In genomic region chr9:127130661-127131538, GRCh38 we compare ENCODE assay signal across 10 cellular contexts. TPM values are rescaled to one million over a fixed set of nuclear protein-coding genes. Genes with fewer than 3 reads are reported as not detected.
DNase-seq lines count a peak whose midpoint lies in the region; ATAC-seq, FAIRE-seq and TF ChIP-seq lines count a peak whose summit lies in the region.
"Had no signal": no experiment of that assay in that cellular context is flagged by ENCODE, and none has a peak within 500 bp of the region (broad histone marks: within the 10 kb centered on the region; RNA-seq: fewer than 3 reads in every experiment).

No MANE protein-coding gene starts in this region.

- POLR2A ChIA-PET in CD8-positive, alpha-beta memory T cell (lab: Charles Lee): no interaction called here

- FAIRE-seq in HTR-8/SVneo (lab: Jason Lieb, UNC): no peak
- FAIRE-seq: A204.1 had no signal

- in situ Hi-C loops in brain microvascular endothelial cell (cut with HindIII; ENCODE audit: low pct_ligation_motif_present, low sequenced_read_pairs): no loop called here

- peak in 2 of 3 experiments; percentile 8 to 49 for DNase-seq in NCI-H1417 (lab: John Stamatoyannopoulos, UW)
- no peak for DNase-seq in NCI-H1417 treated with DMSO at 0.1 percent for 48 hours (lab: John Stamatoyannopoulos, UW)
- DNase-seq in brain microvascular endothelial cell: peak; percentile 65
- DNase-seq in upper lobe of right lung: peak; percentile 69
- no peak for DNase-seq in CD8-positive, alpha-beta memory T cell
- DNase-seq in NCI-H2029 (lab: John Stamatoyannopoulos, UW): no peak
- DNase-seq in HTR-8/SVneo (ENCODE audit: insufficient read length, low spot score): no peak
- DNase-seq: stimulated activated naive CD8-positive, alpha-beta T cell treated with anti-CD3 and anti-CD28 coated beads, Interleukin-15, amount 100 ng/mL, for 72 hours had no signal

- no peak for TF ChIP-seq CTCF in brain microvascular endothelial cell (IDR thresholded peaks at IDR 0.05; ENCODE audit: low read depth, low read length, missing control alignments)
- no peak for TF ChIP-seq CTCF in liver (IDR thresholded peaks at IDR 0.05; ENCODE audit: low read depth, low read length, missing input control)
- no peak for TF ChIP-seq CTCF in upper lobe of right lung (IDR thresholded peaks at IDR 0.05)

- H3K9me3 ChIP-seq in liver (ENCODE audit: control insufficient read depth in 4 of 4, low read length in 3 of 4) (no peaks in the 10 kb centered on the region), upper lobe of right lung (no peaks in the 10 kb centered on the region)
- H3K9me3 ChIP-seq in CD8-positive, alpha-beta memory T cell (ENCODE audit: low read length): no peaks in the 10 kb centered on the region

- no peak overlapping the region for H3K4me3 Mint-ChIP-seq in CD8-positive, alpha-beta memory T cell
- H3K4me3 Mint-ChIP-seq: stimulated activated naive CD8-positive, alpha-beta T cell treated with anti-CD3 and anti-CD28 coated beads, Interleukin-15, amount 100 ng/mL, for 72 hours had no signal

- H3K9ac ChIP-seq in liver (ENCODE audit: low read depth in 1 of 2, low read length in 2 of 2): no peak overlapping the region

- WGBS in liver: 82% methylated on average over 10 of the region's 10 CpGs

- no peaks in the 10 kb centered on the region for H3K4me1 Mint-ChIP-seq in CD8-positive, alpha-beta memory T cell
- H3K4me1 Mint-ChIP-seq: stimulated activated naive CD8-positive, alpha-beta T cell treated with anti-CD3 and anti-CD28 coated beads, Interleukin-15, amount 100 ng/mL, for 72 hours had no signal

- no peaks in the 10 kb centered on the region for H3K36me3 ChIP-seq in brain microvascular endothelial cell (replicated peaks)
- no peaks in the 10 kb centered on the region for H3K36me3 ChIP-seq in liver (ENCODE audit: control insufficient read depth in 4 of 4, insufficient read depth in 3 of 4, low read depth in 1 of 4, low read length in 3 of 4)
- no peaks in the 10 kb centered on the region for H3K36me3 ChIP-seq in upper lobe of right lung
- no peaks in the 10 kb centered on the region for H3K36me3 ChIP-seq in CD8-positive, alpha-beta memory T cell (ENCODE audit: insufficient read depth, low read length)

- H3K4me3 ChIP-seq in brain microvascular endothelial cell (ENCODE audit: low read depth, low read length) (no peak overlapping the region), liver (ENCODE audit: low read depth in 1 of 3, low read length in 3 of 3) (no peak overlapping the region), upper lobe of right lung (no peak overlapping the region)
- H3K4me3 ChIP-seq in CD8-positive, alpha-beta memory T cell (ENCODE audit: low read length): no peak overlapping the region

- peaks cover 0 to 26% (median 16%) of the 10 kb centered on the region in 4 donors for H3K4me1 ChIP-seq in liver (ENCODE audit: control insufficient read depth in 4 of 4, insufficient read depth in 4 of 4, low read length in 3 of 4)
- H3K4me1 ChIP-seq in upper lobe of right lung: peaks cover 49% of the 10 kb centered on the region
- no peaks in the 10 kb centered on the region for H3K4me1 ChIP-seq in CD8-positive, alpha-beta memory T cell (ENCODE audit: insufficient read depth, low read length)

- no peak for TF ChIP-seq RAD21 in liver (IDR thresholded peaks at IDR 0.05)

- H3K27ac Mint-ChIP-seq in CD8-positive, alpha-beta memory T cell: no peak overlapping the region
- H3K27ac Mint-ChIP-seq: stimulated activated naive CD8-positive, alpha-beta T cell treated with anti-CD3 and anti-CD28 coated beads, Interleukin-15, amount 100 ng/mL, for 72 hours had no signal

- peak; percentile 71 for ATAC-seq in upper lobe of right lung
- ATAC-seq: stimulated activated naive CD8-positive, alpha-beta T cell treated with anti-CD3 and anti-CD28 coated beads, Interleukin-15, amount 100 ng/mL, for 72 hours had no signal

- H3K27ac ChIP-seq in brain microvascular endothelial cell (peak overlapping the region; percentile 32), liver (ENCODE audit: low read depth in 1 of 2, low read length in 2 of 2) (peak overlapping the region; percentile 10 to 82), upper lobe of right lung (peak overlapping the region; percentile 61)
- no peak overlapping the region for H3K27ac ChIP-seq in CD8-positive, alpha-beta memory T cell (ENCODE audit: low read depth, low read length)

- no peaks in the 10 kb centered on the region for H3K27me3 ChIP-seq in brain microvascular endothelial cell (replicated peaks)
- no peaks in the 10 kb centered on the region for H3K27me3 ChIP-seq in liver (ENCODE audit: control insufficient read depth in 4 of 4, insufficient read depth in 4 of 4, low read length in 3 of 4)
- H3K27me3 ChIP-seq in upper lobe of right lung: no peaks in the 10 kb centered on the region
- no peaks in the 10 kb centered on the region for H3K27me3 ChIP-seq in CD8-positive, alpha-beta memory T cell (ENCODE audit: insufficient read depth, low read length, poor library complexity, severe bottlenecking)

- intact Hi-C loops in upper lobe of right lung (cut with DNase I): no loop called here

- no peaks in the 10 kb centered on the region for H3K9me3 Mint-ChIP-seq in CD8-positive, alpha-beta memory T cell
- H3K9me3 Mint-ChIP-seq: stimulated activated naive CD8-positive, alpha-beta T cell treated with anti-CD3 and anti-CD28 coated beads, Interleukin-15, amount 100 ng/mL, for 72 hours had no signal

- peaks cover 1 to 4% of the 10 kb centered on the region in 2 donors for H3K27me3 Mint-ChIP-seq in CD8-positive, alpha-beta memory T cell

- peaks cover 0 to 5% (median 0%) of the 10 kb centered on the region in 3 donors for H3K36me3 Mint-ChIP-seq in CD8-positive, alpha-beta memory T cell

- CTCF ChIA-PET in CD8-positive, alpha-beta memory T cell (lab: Charles Lee): no interaction called here

TF ChIP-seq in liver, 16 proteins besides CTCF, POLR2A, EP300 and RAD21:
- TF ChIP-seq HNF4A (conservative IDR thresholded peaks at IDR 0.05): no peak
- no peak for TF ChIP-seq SP1 (IDR thresholded peaks at IDR 0.05)
- TF ChIP-seq TAF1 (conservative IDR thresholded peaks at IDR 0.05): no peak
- no peak for TF ChIP-seq FOXA1 (IDR thresholded peaks at IDR 0.05)
- TF ChIP-seq FOXA2 (IDR thresholded peaks at IDR 0.05): no peak
- TF ChIP-seq YY1 (IDR thresholded peaks at IDR 0.05): no peak

RNA-seq across cellular contexts. Expression of gene ANGPTL2, which starts 8.5 kb away (rescaled TPM):
- total RNA-seq in liver (1 to 10 TPM in 1 of 2 donors, under 1 TPM in 1; 0.93 to 2.7 TPM), upper lobe of right lung (19.4 TPM)
- polyA plus RNA-seq in liver: 1 to 10 TPM; 1.1 to 3.2 TPM
- not detected for total RNA-seq in CD8-positive, alpha-beta memory T cell
- polyA plus RNA-seq in CD8-positive, alpha-beta memory T cell: not detected

Comparison
In these comparisons a context has a peak if more than half of its experiments do, and no peak if none do; other contexts are left out.
1. DNase-seq: peak in NCI-H1417 (2 of 3), brain microvascular endothelial cell (single experiment) and upper lobe of right lung (single experiment); none in NCI-H1417 treated with DMSO at 0.1 percent for 48 hours (single experiment), CD8-positive, alpha-beta memory T cell (0 of 5), NCI-H2029 (single experiment) and HTR-8/SVneo (single experiment).